ENCODE assay signal across 30 cellular contexts in the genomic region with DNA sequence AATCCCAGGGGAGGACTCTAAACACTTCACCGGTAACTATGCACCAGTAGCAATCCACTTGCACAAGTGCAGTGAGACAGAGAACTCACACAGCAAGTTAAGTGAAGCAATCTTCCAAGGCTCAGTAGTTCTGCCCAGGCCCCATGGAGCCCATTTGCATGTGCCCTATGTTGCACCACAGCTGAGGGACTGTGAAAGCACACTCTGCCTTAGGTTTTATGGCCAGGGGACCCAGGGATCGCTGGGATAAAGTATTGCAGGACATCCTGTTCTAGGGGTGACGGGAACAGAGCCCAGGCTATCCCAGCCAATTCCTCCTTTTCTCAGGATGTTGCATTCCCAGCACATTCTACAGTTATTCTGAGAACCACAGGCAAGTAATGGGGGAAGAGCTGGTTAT. TPM values are rescaled to one million over a fixed set of nuclear protein-coding genes. Genes with fewer than 3 reads are reported as not detected.
A peak's percentile ranks its signal among the peaks of the same experiment; 100 is the strongest.
DNase-seq lines count a peak whose midpoint lies in the region; ATAC-seq, FAIRE-seq and TF ChIP-seq lines count a peak whose summit lies in the region.
"Had no signal": no experiment of that assay in that cellular context is flagged by ENCODE, and none has a peak within 500 bp of the region (broad histone marks: within the 10 kb centered on the region; RNA-seq: fewer than 3 reads in every experiment).

No MANE protein-coding gene starts in this region.

- TF ChIP-seq EP300 in HepG2 (IDR thresholded peaks at IDR 0.05; ENCODE audit: low read depth in 2 of 2, low read length in 2 of 2) (no peak), HepG2 (CRISPR knock-in tag; IDR thresholded peaks at IDR 0.05; ENCODE audit: borderline replicate concordance) (no peak)

- H3K27ac Mint-ChIP-seq in activated naive CD8-positive, alpha-beta T cell treated with anti-CD3 and anti-CD28 coated beads for 36 hours = no peak overlapping the region
- H3K27ac Mint-ChIP-seq in GM23338 = no peak overlapping the region
- H3K27ac Mint-ChIP-seq: CD14-positive monocyte; CD8-positive, alpha-beta memory T cell; H9; HFFc6 had no signal

- H3K4me1 Mint-ChIP-seq in activated naive CD8-positive, alpha-beta T cell treated with anti-CD3 and anti-CD28 coated beads for 36 hours = no peaks in the 10 kb centered on the region
- H3K4me1 Mint-ChIP-seq in GM23338 = peaks cover 23% of the 10 kb centered on the region
- H3K4me1 Mint-ChIP-seq: CD14-positive monocyte; CD8-positive, alpha-beta memory T cell had no signal

- H3K9ac ChIP-seq in HepG2 (ENCODE audit: insufficient read depth, low read depth, low read length) = no peak overlapping the region
- H3K9ac ChIP-seq: GM23248 had no signal

- peaks cover 6% of the 10 kb centered on the region; the same call in 1 of the 2 replicates for H3K9me2 ChIP-seq in GM23338 (ENCODE audit: insufficient read depth)

- H3K4me3 Mint-ChIP-seq in activated naive CD8-positive, alpha-beta T cell treated with anti-CD3 and anti-CD28 coated beads for 36 hours = no peak overlapping the region
- no peak overlapping the region for H3K4me3 Mint-ChIP-seq in GM23338
- H3K4me3 Mint-ChIP-seq: CD14-positive monocyte; CD8-positive, alpha-beta memory T cell; H9; HFFc6 had no signal

- no peak for TF ChIP-seq RAD21 in HepG2 (CRISPR knock-in tag; IDR thresholded peaks at IDR 0.05)

- DNase-seq in HepG2 (ENCODE audit: low spot score) = no peak
- DNase-seq in right lobe of liver = no peak
- DNase-seq in cerebellar cortex (ENCODE audit: low spot score) = peak; percentile 79
- DNase-seq in activated naive CD8-positive, alpha-beta T cell treated with anti-CD3 and anti-CD28 coated beads for 36 hours = no peak
- DNase-seq in D341Med (ENCODE audit: low spot score) = no peak
- DNase-seq in GM23338 (ENCODE audit: low spot score) = no peak
- DNase-seq: 8988T; ACHN; BE2C; CD8-positive, alpha-beta memory T cell; DND-41; GM23248; H9; HFFc6; KBM-7; MG63; NCI-H1105 treated with DMSO at 0.1 percent for 48 hours; NCI-H146; NCI-H1930; NCI-H2171; NCI-H226; NCI-H510A; NCI-H69; OCI-M1; Peyer's patch; SHP77 treated with DMSO at 0.1 percent for 48 hours had no signal

- intact Hi-C loops in HepG2 (cut with micrococcal nuclease; ENCODE audit: unreplicated experiment) = no loop called here
- intact Hi-C loops in right lobe of liver (cut with DNase I) = no loop called here

- ATAC-seq in HepG2 = no peak
- ATAC-seq in right lobe of liver = no peak
- ATAC-seq in GM23338 = no peak

- H3K4me1 ChIP-seq in HepG2 (ENCODE audit: insufficient read depth, low read length) = no peaks in the 10 kb centered on the region
- no peaks in the 10 kb centered on the region for H3K4me1 ChIP-seq in right lobe of liver
- H3K4me1 ChIP-seq in GM23338 (ENCODE audit: insufficient read depth) = peaks cover 20% of the 10 kb centered on the region
- H3K4me1 ChIP-seq: BE2C, Peyer's patch had no signal

- H3K4me3 ChIP-seq in HepG2 (replicated peaks in 1 of 3; ENCODE audit: insufficient read depth in 1 of 3, low read depth in 2 of 3, low read length in 3 of 3) = no peak overlapping the region
- H3K4me3 ChIP-seq in right lobe of liver = no peak overlapping the region
- no peak overlapping the region for H3K4me3 ChIP-seq in GM23338
- H3K4me3 ChIP-seq: GM23248, MG63, Peyer's patch had no signal

- no peak overlapping the region for H2AFZ ChIP-seq in HepG2 (ENCODE audit: low read length)
- H2AFZ ChIP-seq in GM23338 = no peak overlapping the region
- H2AFZ ChIP-seq: GM23248 had no signal

- H3K27me3 Mint-ChIP-seq in activated naive CD8-positive, alpha-beta T cell treated with anti-CD3 and anti-CD28 coated beads for 36 hours = peaks cover 77% of the 10 kb centered on the region
- peaks cover 11% of the 10 kb centered on the region for H3K27me3 Mint-ChIP-seq in GM23338 (ENCODE audit: insufficient read depth, low read depth, poor library complexity)

- no peaks in the 10 kb centered on the region for H3F3A ChIP-seq in GM23338 (replicated peaks; ENCODE audit: low read depth)

- H3K27me3 ChIP-seq in HepG2 (ENCODE audit: control insufficient read depth in 1 of 2, insufficient read depth in 2 of 2, low read length in 2 of 2) (peaks cover 0 to 1% of the 10 kb centered on the region in 2 experiments; a peak in 2 of 5 replicates), right lobe of liver (no peaks in the 10 kb centered on the region), layer of hippocampus (ENCODE audit: control insufficient read depth, insufficient read depth, low read length) (no peaks in the 10 kb centered on the region), GM23338 (ENCODE audit: insufficient read depth) (peaks cover 13% of the 10 kb centered on the region)
- H3K27me3 ChIP-seq: Peyer's patch had no signal

- in situ Hi-C loops in HepG2 (cut with HindIII; ENCODE audit: extremely low pct_ligation_motif_present, low pct_unique_long_range_greater_than_20kb) = no loop called here

- H3K4me2 ChIP-seq in HepG2 (ENCODE audit: low read depth, low read length) (no peak overlapping the region), GM23338 (no peak overlapping the region)

- H4K20me1 ChIP-seq in HepG2 (ENCODE audit: insufficient read depth, low read length) = no peaks in the 10 kb centered on the region
- no peaks in the 10 kb centered on the region for H4K20me1 ChIP-seq in GM23338 (replicated peaks; ENCODE audit: insufficient read depth)

- no peaks in the 10 kb centered on the region for H3K36me3 ChIP-seq in HepG2 (replicated peaks in 1 of 2; ENCODE audit: control insufficient read depth in 1 of 2, insufficient read depth in 2 of 2, low read length in 2 of 2)
- H3K36me3 ChIP-seq in right lobe of liver = no peaks in the 10 kb centered on the region
- no peaks in the 10 kb centered on the region for H3K36me3 ChIP-seq in GM23338 (ENCODE audit: insufficient read depth)
- H3K36me3 ChIP-seq: BE2C, MG63, Peyer's patch had no signal

- TF ChIP-seq CTCF in HepG2 (CRISPR knock-in tag; IDR thresholded peaks at IDR 0.05) (no peak), right lobe of liver (IDR thresholded peaks at IDR 0.05) (no peak), GM23338 (conservative IDR thresholded peaks at IDR 0.05; ENCODE audit: low read depth in 2 of 2) (no peak)

- H3K9me3 Mint-ChIP-seq in activated naive CD8-positive, alpha-beta T cell treated with anti-CD3 and anti-CD28 coated beads for 36 hours = peaks cover 4% of the 10 kb centered on the region
- H3K9me3 Mint-ChIP-seq in GM23338 = no peaks in the 10 kb centered on the region
- H3K9me3 Mint-ChIP-seq: HFFc6 had no signal

- H3K79me2 ChIP-seq in HepG2 (ENCODE audit: insufficient read depth, low read length) (no peaks in the 10 kb centered on the region), GM23338 (replicated peaks; ENCODE audit: insufficient read depth) (no peaks in the 10 kb centered on the region)

- H3K9me3 ChIP-seq in HepG2 (ENCODE audit: low read length) = no peaks in the 10 kb centered on the region
- H3K9me3 ChIP-seq in right lobe of liver = no peaks in the 10 kb centered on the region
- H3K9me3 ChIP-seq: BE2C, MG63, Peyer's patch had no signal

- TF ChIP-seq POLR2A in HepG2 (IDR thresholded peaks at IDR 0.05; ENCODE audit: insufficient read depth in 1 of 2, low read depth in 2 of 2, low read length in 2 of 2) (no peak), right lobe of liver (IDR thresholded peaks at IDR 0.05) (no peak)

- POLR2A ChIA-PET in HepG2 (lab: Yijun Ruan, JAX) = no interaction called here

- H3K27ac ChIP-seq in HepG2 (ENCODE audit: extremely low read length, insufficient read depth, low read length) (no peak overlapping the region), right lobe of liver (no peak overlapping the region), layer of hippocampus (ENCODE audit: low read depth, low read length) (peak overlapping the region; percentile 66), temporal lobe (ENCODE audit: low read depth, low read length) (peak overlapping the region; percentile 94), GM23338 (ENCODE audit: low read depth) (no peak overlapping the region)
- H3K27ac ChIP-seq: GM23248, Peyer's patch had no signal

- BruUV-seq in HepG2 (replicated peaks; lab: Mats Ljungman, UMichigan) = no TSS peak

- CTCF ChIA-PET in HepG2 (lab: Yijun Ruan, JAX; ENCODE audit: low intra/inter-chr PET ratio, low total read pairs) = no interaction called here

- FAIRE-seq in HepG2 (lab: Jason Lieb, UNC) = no peak

- no CpG with 5 or more reads among the region's 3 CpGs for WGBS in HepG2 (ENCODE audit: low lambda C conversion rate)
- 53% methylated on average over 2 of the region's 3 CpGs for WGBS in right lobe of liver (ENCODE audit: insufficient coverage, low coverage, low lambda C conversion rate, missing lambda C conversion rate)

- H3K36me3 Mint-ChIP-seq in activated naive CD8-positive, alpha-beta T cell treated with anti-CD3 and anti-CD28 coated beads for 36 hours = no peaks in the 10 kb centered on the region
- H3K36me3 Mint-ChIP-seq in GM23338 (ENCODE audit: low read depth) = no peaks in the 10 kb centered on the region
- H3K36me3 Mint-ChIP-seq: CD14-positive monocyte; CD8-positive, alpha-beta memory T cell had no signal

RNA-seq across cellular contexts. Expression of a gene that starts 6.0 kb away (rescaled TPM):
- not detected in 2 replicates for total RNA-seq in HepG2 (2016; rRNA removed; fragmentation: Illumina TruSeq; extraction: Trizol)
- not detected in 2 replicates for total RNA-seq in HepG2 (2016; cell fraction: cytosol; rRNA removed; fragmentation: Illumina TruSeq; extraction: Trizol; ENCODE audit: low read depth)
- total RNA-seq in HepG2 (2016; cell fraction: insoluble cytoplasmic fraction; rRNA removed; fragmentation: Illumina TruSeq; extraction: Trizol) = not detected in 2 replicates
- not detected in 2 replicates for total RNA-seq in HepG2 (2016; cell fraction: membrane; rRNA removed; fragmentation: Illumina TruSeq; extraction: Trizol)
- not detected in 2 replicates for total RNA-seq in HepG2 (2016; cell fraction: nucleus; rRNA removed; fragmentation: Illumina TruSeq; extraction: Trizol)
- polyA plus RNA-seq in HepG2 (2011; rRNA removed) = not detected in 2 replicates
- not detected in 2 replicates for polyA plus RNA-seq in HepG2 (2011; cell fraction: cytosol; rRNA removed)
- polyA plus RNA-seq in HepG2 (2011; cell fraction: nucleus; rRNA removed) = not detected in 2 replicates
- polyA plus RNA-seq in HepG2 (2012) = not detected in 2 replicates
- polyA plus RNA-seq in HepG2 (2016; cell fraction: cytosol; fragmentation: Illumina TruSeq; extraction: Trizol; ENCODE audit: low read depth) = not detected in 2 replicates
- polyA plus RNA-seq in HepG2 (2016; cell fraction: insoluble cytoplasmic fraction; fragmentation: Illumina TruSeq; extraction: Trizol; ENCODE audit: low read depth) = not detected in 2 replicates
- polyA plus RNA-seq in HepG2 (2016; cell fraction: membrane; fragmentation: Illumina TruSeq; extraction: Trizol; ENCODE audit: low read depth) = not detected in 2 replicates
- polyA plus RNA-seq in HepG2 (2016; cell fraction: nucleus; fragmentation: Illumina TruSeq; extraction: Trizol; ENCODE audit: insufficient read depth, low read depth) = not detected in 2 replicates
- polyA minus RNA-seq in HepG2 (2011; rRNA and poly(A)+ RNA removed; ENCODE audit: low replicate concordance) = not detected in 2 replicates
- not detected in 2 replicates for polyA minus RNA-seq in HepG2 (2011; cell fraction: cytosol; rRNA and poly(A)+ RNA removed)
- not detected in 2 replicates for polyA minus RNA-seq in HepG2 (2011; cell fraction: nucleus; rRNA and poly(A)+ RNA removed)
- not detected for total RNA-seq in right lobe of liver
- 129 TPM for total RNA-seq in temporal lobe
- total RNA-seq in activated naive CD8-positive, alpha-beta T cell treated with anti-CD3 and anti-CD28 coated beads for 36 hours = not detected
- 0.62 and 0.76 TPM in 2 replicates for total RNA-seq in GM23338 (2014; rRNA removed; shearing (Covaris generic))
- 0.23 and 0.31 TPM in 2 replicates for polyA plus RNA-seq in GM23338 (2016; fragmentation: Nextera tagmentation; extraction: Ambion mirVana)
- total RNA-seq: CD8-positive, alpha-beta memory T cell; GM23248; HFFc6; HT1080; Peyer's patch had no signal
- polyA plus RNA-seq: CD14-positive monocyte; CD8-positive, alpha-beta memory T cell; GM23248 had no signal

Comparison
In these comparisons a context has a peak if more than half of its experiments do, and no peak if none do; other contexts are left out.
1. H3K27ac ChIP-seq: peak in layer of hippocampus (single experiment) and temporal lobe (single experiment); none in HepG2 (single experiment), right lobe of liver (0 of 3) and GM23338 (single experiment).
2. RNA of a gene that starts 6.0 kb away (total RNA-seq): 129 TPM in temporal lobe (single experiment); 0.62 to 0.76 TPM in GM23338, not detected in HepG2, not detected in right lobe of liver and not detected in activated naive CD8-positive, alpha-beta T cell treated with anti-CD3 and anti-CD28 coated beads for 36 hours; every median in the first group is over 10 times any median in the second.